Comparison of ENCODE assay signal across 8 cellular contexts in genomic region chr17:48610282-48611211, GRCh38. TPM values are rescaled to one million over a fixed set of nuclear protein-coding genes. Genes with fewer than 3 reads are reported as not detected.
DNase-seq lines count a peak whose midpoint lies in the region; ATAC-seq and TF ChIP-seq lines count a peak whose summit lies in the region.

TSS of gene HOXB7 (minus strand) at chr17:48611017. CDS start at chr17:48610918, 99 bp downstream.

- ATAC-seq in GM18498 (IDR thresholded peaks at IDR 0.05; ENCODE audit: unreplicated experiment) (peak; percentile 45), omental fat pad (ENCODE audit: low FRiP score) (peak; percentile 45), HG03442 (IDR thresholded peaks at IDR 0.05; ENCODE audit: unreplicated experiment) (no peak)

- peak; percentile 65 for DNase-seq in A172 (ENCODE audit: low spot score)
- peak; percentile 74 for DNase-seq in NCI-H2227 (lab: John Stamatoyannopoulos, UW; ENCODE audit: unreplicated experiment)
- DNase-seq in activated T-cell treated with anti-CD3 and anti-CD28 coated beads for 24 hours (ENCODE audit: low read depth), result peak; percentile 55
- DNase-seq in foreskin melanocyte, result peak; percentile 70
- DNase-seq in omental fat pad (ENCODE audit: low spot score), result peak; percentile 82
- no peak for DNase-seq in dedifferentiated amniotic fluid mesenchymal stem cell (ENCODE audit: extremely low spot score)

- no peak for TF ChIP-seq CTCF in omental fat pad (IDR thresholded peaks at IDR 0.05)

RNA-seq across cellular contexts. Expression of gene HOXB7, which starts in this region (rescaled TPM):
- total RNA-seq in A172 (2014; rRNA removed; shearing (Covaris generic)), result 22.4 and 24.7 TPM in 2 replicates
- total RNA-seq in omental fat pad, result 10 to 100 TPM in 1 of 4 donors, 1 to 10 TPM in 3; 5.3 to 11.5 (median 8.4) TPM
